Comparison of ENCODE assay signal across 9 cellular contexts in genomic region chr1:11929849-11930248, GRCh38. TPM values are rescaled to one million over a fixed set of nuclear protein-coding genes. Genes with fewer than 3 reads are reported as not detected.
DNase-seq lines count a peak whose midpoint lies in the region; ATAC-seq, FAIRE-seq and TF ChIP-seq lines count a peak whose summit lies in the region.
"Had no signal": no experiment of that assay in that cellular context is flagged by ENCODE, and none has a peak within 500 bp of the region (broad histone marks: within the 10 kb centered on the region; RNA-seq: fewer than 3 reads in every experiment).

No MANE protein-coding gene starts in this region.

- peaks cover 29% of the 10 kb centered on the region for H3K4me1 Mint-ChIP-seq in nephron

- H3K27ac Mint-ChIP-seq in nephron = peak overlapping the region; percentile 92 to 98 (median 97)

- peak overlapping the region; percentile 60 to 76 (median 70) for H3K4me3 Mint-ChIP-seq in nephron

- DNase-seq in GM12891 (ENCODE audit: insufficient read length, low spot score) (no peak), NCI-H2196 (lab: John Stamatoyannopoulos, UW; ENCODE audit: unreplicated experiment) (peak; percentile 80), cerebellar cortex (ENCODE audit: low spot score) (peak; percentile 72), NCI-H146 (lab: John Stamatoyannopoulos, UW) (no peak), activated T-cell treated with anti-CD3 and anti-CD28 coated beads for 4 hours (no peak)

- ATAC-seq in GM19395 (IDR thresholded peaks at IDR 0.05; ENCODE audit: unreplicated experiment) (no peak), HG03571 (IDR thresholded peaks at IDR 0.05; ENCODE audit: unreplicated experiment) (no peak)

- H3K36me3 Mint-ChIP-seq in nephron (ENCODE audit: low read depth) = no peaks in the 10 kb centered on the region

- TF ChIP-seq POLR2A in GM12891 (IDR thresholded peaks at IDR 0.05; ENCODE audit: low read depth, low read length) = no peak

- H3K27me3 Mint-ChIP-seq in nephron (ENCODE audit: low read depth) = no peaks in the 10 kb centered on the region

- no peaks in the 10 kb centered on the region for H3K9me3 Mint-ChIP-seq in nephron

- no peak for TF ChIP-seq CTCF in nephron (IDR thresholded peaks at IDR 0.05; ENCODE audit: unreplicated experiment in 3 of 3)

- FAIRE-seq in GM12891 (lab: Jason Lieb, UNC) = peak; percentile 60
- FAIRE-seq: endometrium had no signal

TF ChIP-seq in GM12891, 5 proteins besides CTCF, POLR2A, EP300 and RAD21:
- no peak for TF ChIP-seq TAF1 (IDR thresholded peaks at IDR 0.05; ENCODE audit: low read depth, low read length)
- no peak for TF ChIP-seq POLR2AphosphoS5 (IDR thresholded peaks at IDR 0.05; ENCODE audit: low read depth, low read length)
- TF ChIP-seq POU2F2 (IDR thresholded peaks at IDR 0.05; ENCODE audit: low read depth, low read length) = no peak
- TF ChIP-seq SPI1 (IDR thresholded peaks at IDR 0.05; ENCODE audit: low read depth, low read length) = no peak
- no peak for TF ChIP-seq PAX5 (IDR thresholded peaks at IDR 0.05; ENCODE audit: insufficient read depth, low read length, severe bottlenecking)

RNA-seq across cellular contexts. Expression of gene KIAA2013, which starts 3.6 kb away (rescaled TPM):
- 30.4 TPM for polyA plus RNA-seq in GM12891 (2012; ENCODE audit: low read depth, missing spikeins)

RNA-seq across cellular contexts. Expression of gene PLOD1, which starts 4.7 kb away (rescaled TPM):
- polyA plus RNA-seq in GM12891 (2012; ENCODE audit: low read depth, missing spikeins) = 46.7 TPM

RNA-seq across cellular contexts. Expression of gene MFN2, which starts 50.4 kb away (rescaled TPM):
- polyA plus RNA-seq in GM12891 (2012; ENCODE audit: low read depth, missing spikeins) = 29.8 TPM

Comparison
In these comparisons a context has a peak if more than half of its experiments do, and no peak if none do; other contexts are left out.
1. DNase-seq: peak in NCI-H2196 (single experiment) and cerebellar cortex (single experiment); none in GM12891 (single experiment), NCI-H146 (single experiment) and activated T-cell treated with anti-CD3 and anti-CD28 coated beads for 4 hours (single experiment).